1 cellular context compared by ENCODE assay signal in the genomic region with DNA sequence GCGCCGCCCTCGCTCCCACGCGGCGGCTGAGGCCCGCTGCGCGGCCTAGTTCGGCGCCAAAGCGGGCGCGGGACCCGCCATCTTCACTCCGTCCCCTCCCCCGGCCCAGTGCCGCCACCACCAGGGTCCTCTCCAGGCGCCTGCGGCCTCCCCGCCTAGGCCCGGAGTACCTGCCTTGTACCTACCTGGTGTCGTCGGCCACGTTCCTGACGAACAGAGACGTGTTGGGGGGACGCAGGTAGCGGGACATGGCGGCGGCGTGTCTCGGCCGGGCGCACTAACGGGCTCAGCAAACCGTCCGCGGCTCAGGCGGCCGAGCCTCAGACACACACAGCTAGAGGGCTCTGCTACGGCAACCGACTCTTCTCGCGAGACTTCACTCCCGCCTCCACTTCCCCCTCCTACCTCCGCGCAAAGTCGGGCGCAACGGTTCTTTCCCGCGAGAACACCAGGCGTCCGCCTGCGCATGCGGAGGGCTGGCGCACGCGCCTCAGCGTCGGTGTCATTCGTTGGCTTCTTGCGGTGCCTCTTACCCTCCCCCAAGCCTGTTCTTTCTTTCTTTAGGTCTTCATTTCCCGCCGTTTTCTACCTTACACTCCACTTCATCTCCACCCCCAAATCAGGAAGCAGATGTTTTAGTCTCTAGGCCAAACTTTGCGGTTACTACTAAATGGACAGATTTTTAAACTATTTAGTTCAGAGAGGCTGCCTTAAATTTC.
TF ChIP-seq lines count a peak whose summit lies in the region.

A gene (minus strand): TSS at position 322 of the 719 bp plus-strand sequence. CDS start 72 bp downstream, at position 250.

TF ChIP-seq in HCT116, 20 proteins besides CTCF, POLR2A, EP300 and RAD21 (continued from another document):
- TF ChIP-seq, protein P1, sequence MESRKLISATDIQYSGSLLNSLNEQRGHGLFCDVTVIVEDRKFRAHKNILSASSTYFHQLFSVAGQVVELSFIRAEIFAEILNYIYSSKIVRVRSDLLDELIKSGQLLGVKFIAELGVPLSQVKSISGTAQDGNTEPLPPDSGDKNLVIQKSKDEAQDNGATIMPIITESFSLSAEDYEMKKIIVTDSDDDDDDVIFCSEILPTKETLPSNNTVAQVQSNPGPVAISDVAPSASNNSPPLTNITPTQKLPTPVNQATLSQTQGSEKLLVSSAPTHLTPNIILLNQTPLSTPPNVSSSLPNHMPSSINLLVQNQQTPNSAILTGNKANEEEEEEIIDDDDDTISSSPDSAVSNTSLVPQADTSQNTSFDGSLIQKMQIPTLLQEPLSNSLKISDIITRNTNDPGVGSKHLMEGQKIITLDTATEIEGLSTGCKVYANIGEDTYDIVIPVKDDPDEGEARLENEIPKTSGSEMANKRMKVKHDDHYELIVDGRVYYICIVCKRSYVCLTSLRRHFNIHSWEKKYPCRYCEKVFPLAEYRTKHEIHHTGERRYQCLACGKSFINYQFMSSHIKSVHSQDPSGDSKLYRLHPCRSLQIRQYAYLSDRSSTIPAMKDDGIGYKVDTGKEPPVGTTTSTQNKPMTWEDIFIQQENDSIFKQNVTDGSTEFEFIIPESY (IDR thresholded peaks at IDR 0.05; ENCODE audit: extremely low read depth, insufficient replicate concordance, low read length), result peak; percentile 99
- TF ChIP-seq CBX3 (IDR thresholded peaks at IDR 0.05; ENCODE audit: low read depth), result peak; percentile 31; the same call in 1 of the 2 replicates
- TF ChIP-seq EGR1 (IDR thresholded peaks at IDR 0.05; ENCODE audit: low read depth), result peak; percentile 82
- TF ChIP-seq ZFX (IDR thresholded peaks at IDR 0.05), result peak; percentile 99
